Comparison of ENCODE assay signal across 37 cellular contexts in genomic region chr14:80700601-80701000, GRCh38.
"Had no signal": no experiment of that assay in that cellular context is flagged by ENCODE, and none has a peak within 500 bp of the region (broad histone marks: within the 10 kb centered on the region; RNA-seq: fewer than 3 reads in every experiment).

No MANE protein-coding gene starts in this region.

- H3K36me3 Mint-ChIP-seq: activated naive CD4-positive, alpha-beta T cell treated with anti-CD3 and anti-CD28 coated beads, Interleukin-2, amount 50 U/mL, for 72 hours; brain had no signal

- H3K4me3 ChIP-seq: adrenal gland, ascending aorta, body of pancreas, breast epithelium, cardiac muscle cell had no signal

- H3K4me1 ChIP-seq: adrenal gland, ascending aorta, body of pancreas, breast epithelium had no signal

- H3K36me3 ChIP-seq: adrenal gland, ascending aorta, brain microvascular endothelial cell, breast epithelium, cardiac muscle cell had no signal

- H3K4me3 Mint-ChIP-seq: activated naive CD4-positive, alpha-beta T cell treated with anti-CD3 and anti-CD28 coated beads for 36 hours; activated naive CD4-positive, alpha-beta T cell treated with anti-CD3 and anti-CD28 coated beads, Interleukin-2, amount 10 ng/mL, durations not matched to agents 7 days and 5 days; activated naive CD4-positive, alpha-beta T cell treated with anti-CD3 and anti-CD28 coated beads, Interleukin-2, amount 50 U/mL, for 24 hours; activated naive CD8-positive, alpha-beta T cell; activated naive CD8-positive, alpha-beta T cell treated with anti-CD3 and anti-CD28 coated beads for 36 hours; activated naive CD8-positive, alpha-beta T cell treated with anti-CD3 and anti-CD28 coated beads, Interleukin-2, amount 10 ng/mL, durations not matched to agents 7 days and 5 days; activated naive CD8-positive, alpha-beta T cell treated with anti-CD3 and anti-CD28 coated beads, Interleukin-2, amount 50 U/mL, for 24 hours; activated T-cell treated with anti-CD3 and anti-CD28 coated beads, Interleukin-2, amount 50 U/mL, for 24 hours; activated T-cell treated with anti-CD3 and anti-CD28 coated beads, Interleukin-2, amount 50 U/mL, for 4 hours; activated T-cell treated with anti-CD3 and anti-CD28 coated beads, Interleukin-2, amount 50 U/mL, for 72 hours; activated T-helper 1 cell treated with anti-CD3 and anti-CD28 coated beads, Interleukin-12 subunit alpha, Interleukin-12 subunit beta, Interleukin-2, Interleukin-4 antibody, amounts not matched to agents 30 ng/mL and 10 ng/mL and 1 ng/mL, durations not matched to agents 14 hours and 24 hours and 36 hours; activated T-helper 17 cell treated with anti-CD3 and anti-CD28 coated beads, Interleukin-2, amount 50 U/mL, for 72 hours; brain; central memory CD8-positive, alpha-beta T cell had no signal

- H3K4me1 Mint-ChIP-seq: activated naive CD4-positive, alpha-beta T cell treated with anti-CD3 and anti-CD28 coated beads, Interleukin-2, amount 10 ng/mL, durations not matched to agents 7 days and 5 days; activated naive CD4-positive, alpha-beta T cell treated with anti-CD3 and anti-CD28 coated beads, Interleukin-2, amount 50 U/mL, for 24 hours; activated naive CD8-positive, alpha-beta T cell treated with anti-CD3 and anti-CD28 coated beads, Interleukin-2, amount 50 U/mL, for 24 hours; activated T-helper 17 cell treated with anti-CD3 and anti-CD28 coated beads, Interleukin-2, amount 50 U/mL, for 72 hours; central memory CD8-positive, alpha-beta T cell had no signal

- H3K27me3 Mint-ChIP-seq: activated naive CD4-positive, alpha-beta T cell treated with anti-CD3 and anti-CD28 coated beads, Interleukin-2, amount 10 ng/mL, durations not matched to agents 7 days and 5 days; activated naive CD4-positive, alpha-beta T cell treated with anti-CD3 and anti-CD28 coated beads, Interleukin-2, amount 50 U/mL, for 24 hours; activated naive CD8-positive, alpha-beta T cell; activated naive CD8-positive, alpha-beta T cell treated with anti-CD3 and anti-CD28 coated beads for 36 hours; activated naive CD8-positive, alpha-beta T cell treated with anti-CD3 and anti-CD28 coated beads, Interleukin-2, amount 10 ng/mL, durations not matched to agents 7 days and 5 days; activated naive CD8-positive, alpha-beta T cell treated with anti-CD3 and anti-CD28 coated beads, Interleukin-2, amount 50 U/mL, for 24 hours; activated T-cell treated with anti-CD3 and anti-CD28 coated beads, Interleukin-2, amount 50 U/mL, for 24 hours; activated T-helper 17 cell treated with anti-CD3 and anti-CD28 coated beads, Interleukin-2, amount 50 U/mL, for 72 hours; brain; central memory CD8-positive, alpha-beta T cell had no signal

- H3K9me3 Mint-ChIP-seq: activated naive CD4-positive, alpha-beta T cell treated with anti-CD3 and anti-CD28 coated beads for 36 hours; activated naive CD4-positive, alpha-beta T cell treated with anti-CD3 and anti-CD28 coated beads, Interleukin-2, amount 10 ng/mL, durations not matched to agents 7 days and 5 days; activated naive CD4-positive, alpha-beta T cell treated with anti-CD3 and anti-CD28 coated beads, Interleukin-2, amount 50 U/mL, for 24 hours; activated naive CD4-positive, alpha-beta T cell treated with anti-CD3 and anti-CD28 coated beads, Interleukin-2, amount 50 U/mL, for 72 hours; activated naive CD8-positive, alpha-beta T cell treated with anti-CD3 and anti-CD28 coated beads for 36 hours; activated naive CD8-positive, alpha-beta T cell treated with anti-CD3 and anti-CD28 coated beads, Interleukin-2, amount 10 ng/mL, durations not matched to agents 7 days and 5 days; activated naive CD8-positive, alpha-beta T cell treated with anti-CD3 and anti-CD28 coated beads, Interleukin-2, amount 50 U/mL, for 24 hours; activated T-cell treated with anti-CD3 and anti-CD28 coated beads, Interleukin-2, amount 50 U/mL, for 24 hours; activated T-cell treated with anti-CD3 and anti-CD28 coated beads, Interleukin-2, amount 50 U/mL, for 4 hours; activated T-cell treated with anti-CD3 and anti-CD28 coated beads, Interleukin-2, amount 50 U/mL, for 72 hours; activated T-helper 1 cell treated with anti-CD3 and anti-CD28 coated beads, Interleukin-12 subunit alpha, Interleukin-12 subunit beta, Interleukin-2, Interleukin-4 antibody, amounts not matched to agents 30 ng/mL and 10 ng/mL and 1 ng/mL, durations not matched to agents 14 hours and 24 hours and 36 hours; activated T-helper 2 cell treated with anti-CD3 and anti-CD28 coated beads, Interferon-gamma antibody, Interleukin-2, Interleukin-4, amounts not matched to agents 10 μg/mL and 5 μg/mL and 100 μg/mL, durations not matched to agents 14 hours and 24 hours and 36 hours; brain; central memory CD8-positive, alpha-beta T cell had no signal

- H3K27me3 ChIP-seq: adrenal gland, ascending aorta, body of pancreas, brain microvascular endothelial cell, breast epithelium, cardiac muscle cell had no signal

- ATAC-seq: body of pancreas had no signal

- H3K27ac Mint-ChIP-seq: activated naive CD4-positive, alpha-beta T cell treated with anti-CD3 and anti-CD28 coated beads for 36 hours; activated naive CD4-positive, alpha-beta T cell treated with anti-CD3 and anti-CD28 coated beads, Interleukin-2, amount 10 ng/mL, durations not matched to agents 7 days and 5 days; activated naive CD4-positive, alpha-beta T cell treated with anti-CD3 and anti-CD28 coated beads, Interleukin-2, amount 50 U/mL, for 24 hours; activated naive CD4-positive, alpha-beta T cell treated with anti-CD3 and anti-CD28 coated beads, Interleukin-2, amount 50 U/mL, for 72 hours; activated naive CD8-positive, alpha-beta T cell; activated naive CD8-positive, alpha-beta T cell treated with anti-CD3 and anti-CD28 coated beads for 36 hours; activated naive CD8-positive, alpha-beta T cell treated with anti-CD3 and anti-CD28 coated beads, Interleukin-2, amount 10 ng/mL, durations not matched to agents 7 days and 5 days; activated naive CD8-positive, alpha-beta T cell treated with anti-CD3 and anti-CD28 coated beads, Interleukin-2, amount 50 U/mL, for 24 hours; activated T-cell treated with anti-CD3 and anti-CD28 coated beads, Interleukin-2, amount 50 U/mL, for 24 hours; activated T-cell treated with anti-CD3 and anti-CD28 coated beads, Interleukin-2, amount 50 U/mL, for 72 hours; activated T-helper 1 cell treated with anti-CD3 and anti-CD28 coated beads, Interleukin-12 subunit alpha, Interleukin-12 subunit beta, Interleukin-2, Interleukin-4 antibody, amounts not matched to agents 30 ng/mL and 10 ng/mL and 1 ng/mL, durations not matched to agents 14 hours and 24 hours and 36 hours; activated T-helper 17 cell treated with anti-CD3 and anti-CD28 coated beads, Interleukin-2, amount 50 U/mL, for 72 hours; activated T-helper 2 cell treated with anti-CD3 and anti-CD28 coated beads, Interferon-gamma antibody, Interleukin-2, Interleukin-4, amounts not matched to agents 10 μg/mL and 5 μg/mL and 100 μg/mL, durations not matched to agents 14 hours and 24 hours and 36 hours had no signal

- H3K9me3 ChIP-seq: adrenal gland, ascending aorta, body of pancreas, breast epithelium had no signal

- H3K27ac ChIP-seq: adrenal gland, ascending aorta, body of pancreas, brain microvascular endothelial cell, breast epithelium, cardiac muscle cell had no signal

- DNase-seq: activated effector memory CD4-positive, alpha-beta T cell treated with anti-CD3 and anti-CD28 coated beads, Interleukin-2, amount 50 U/mL, for 16 hours; activated effector memory CD4-positive, alpha-beta T cell treated with Interleukin-2 at 50 U/mL for 16 hours; activated gamma-delta T cell; activated gamma-delta T cell treated with Interleukin-2 at 50 U/mL for 16 hours; activated naive CD4-positive, alpha-beta T cell treated with anti-CD3 and anti-CD28 coated beads for 36 hours; activated naive CD4-positive, alpha-beta T cell treated with anti-CD3 and anti-CD28 coated beads, Interleukin-2, amount 10 ng/mL, durations not matched to agents 7 days and 5 days; activated naive CD4-positive, alpha-beta T cell treated with anti-CD3 and anti-CD28 coated beads, Interleukin-2, amount 50 U/mL, for 16 hours; activated naive CD4-positive, alpha-beta T cell treated with Interleukin-2 at 50 U/mL for 16 hours; activated naive CD8-positive, alpha-beta T cell treated with anti-CD3 and anti-CD28 coated beads for 36 hours; activated naive CD8-positive, alpha-beta T cell treated with anti-CD3 and anti-CD28 coated beads, Interleukin-2, amount 10 ng/mL, durations not matched to agents 7 days and 5 days; activated naive CD8-positive, alpha-beta T cell treated with anti-CD3 and anti-CD28 coated beads, Interleukin-2, amount 50 U/mL, for 24 hours; activated T-cell treated with anti-CD3 and anti-CD28 coated beads, Interleukin-2, amount 50 U/mL, for 1 hour; activated T-cell treated with anti-CD3 and anti-CD28 coated beads, Interleukin-2, amount 50 U/mL, for 24 hours; activated T-cell treated with anti-CD3 and anti-CD28 coated beads, Interleukin-2, amount 50 U/mL, for 4 hours; activated T-cell treated with anti-CD3 and anti-CD28 coated beads, Interleukin-2, amount 50 U/mL, for 48 hours; activated T-cell treated with anti-CD3 and anti-CD28 coated beads, Interleukin-2, amount 50 U/mL, for 72 hours; adrenal gland; amniotic stem cell; amygdala; anterior cingulate cortex; aorta; body of pancreas; brain microvascular endothelial cell; caudate nucleus; central memory CD4-positive, alpha-beta T cell; cerebellar nuclear complex had no signal
